Comparison of ENCODE assay signal across 1 cellular context in genomic region chr15:71294636-71295241, GRCh38.
TF ChIP-seq lines count a peak whose summit lies in the region.

No MANE protein-coding gene starts in this region.

TF ChIP-seq in A549, 52 proteins besides CTCF, POLR2A, EP300 and RAD21 (continued from another document):
- TF ChIP-seq USF2 (IDR thresholded peaks at IDR 0.05): no peak
- TF ChIP-seq CBX2 (IDR thresholded peaks at IDR 0.05; ENCODE audit: borderline replicate concordance, low read depth): no peak
- TF ChIP-seq, protein P1, sequence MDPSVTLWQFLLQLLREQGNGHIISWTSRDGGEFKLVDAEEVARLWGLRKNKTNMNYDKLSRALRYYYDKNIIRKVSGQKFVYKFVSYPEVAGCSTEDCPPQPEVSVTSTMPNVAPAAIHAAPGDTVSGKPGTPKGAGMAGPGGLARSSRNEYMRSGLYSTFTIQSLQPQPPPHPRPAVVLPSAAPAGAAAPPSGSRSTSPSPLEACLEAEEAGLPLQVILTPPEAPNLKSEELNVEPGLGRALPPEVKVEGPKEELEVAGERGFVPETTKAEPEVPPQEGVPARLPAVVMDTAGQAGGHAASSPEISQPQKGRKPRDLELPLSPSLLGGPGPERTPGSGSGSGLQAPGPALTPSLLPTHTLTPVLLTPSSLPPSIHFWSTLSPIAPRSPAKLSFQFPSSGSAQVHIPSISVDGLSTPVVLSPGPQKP (IDR thresholded peaks at IDR 0.05; ENCODE audit: low read depth, low read length): no peak
- peak; percentile 80; the same call in 1 of the 2 replicates for TF ChIP-seq HEYL (CRISPR knock-in tag; IDR thresholded peaks at IDR 0.05)
- TF ChIP-seq RFX5 (IDR thresholded peaks at IDR 0.05): no peak
- TF ChIP-seq MAFK (IDR thresholded peaks at IDR 0.05; ENCODE audit: partially characterized antibody): no peak
- TF ChIP-seq KDM1A (IDR thresholded peaks at IDR 0.05; ENCODE audit: low read depth): no peak
- TF ChIP-seq BHLHE40 (IDR thresholded peaks at IDR 0.05; ENCODE audit: low read depth, low read length): no peak
- TF ChIP-seq, protein P2, sequence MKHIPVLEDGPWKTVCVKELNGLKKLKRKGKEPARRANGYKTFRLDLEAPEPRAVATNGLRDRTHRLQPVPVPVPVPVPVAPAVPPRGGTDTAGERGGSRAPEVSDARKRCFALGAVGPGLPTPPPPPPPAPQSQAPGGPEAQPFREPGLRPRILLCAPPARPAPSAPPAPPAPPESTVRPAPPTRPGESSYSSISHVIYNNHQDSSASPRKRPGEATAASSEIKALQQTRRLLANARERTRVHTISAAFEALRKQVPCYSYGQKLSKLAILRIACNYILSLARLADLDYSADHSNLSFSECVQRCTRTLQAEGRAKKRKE (CRISPR knock-in tag; IDR thresholded peaks at IDR 0.05; ENCODE audit: low read depth): no peak
- TF ChIP-seq EHF (CRISPR knock-in tag; IDR thresholded peaks at IDR 0.05): no peak
- TF ChIP-seq ZNF302 (CRISPR knock-in tag; IDR thresholded peaks at IDR 0.05): no peak
- 0 out of 2 replicates have a peak, but pooled peaks have one; percentile 21 for TF ChIP-seq RARB (CRISPR knock-in tag; IDR thresholded peaks at IDR 0.05)
- TF ChIP-seq TFCP2L1 (CRISPR knock-in tag; IDR thresholded peaks at IDR 0.05): no peak
- TF ChIP-seq CHD2 (IDR thresholded peaks at IDR 0.05; ENCODE audit: low read length, partially characterized antibody): no peak
- TF ChIP-seq, protein P3, sequence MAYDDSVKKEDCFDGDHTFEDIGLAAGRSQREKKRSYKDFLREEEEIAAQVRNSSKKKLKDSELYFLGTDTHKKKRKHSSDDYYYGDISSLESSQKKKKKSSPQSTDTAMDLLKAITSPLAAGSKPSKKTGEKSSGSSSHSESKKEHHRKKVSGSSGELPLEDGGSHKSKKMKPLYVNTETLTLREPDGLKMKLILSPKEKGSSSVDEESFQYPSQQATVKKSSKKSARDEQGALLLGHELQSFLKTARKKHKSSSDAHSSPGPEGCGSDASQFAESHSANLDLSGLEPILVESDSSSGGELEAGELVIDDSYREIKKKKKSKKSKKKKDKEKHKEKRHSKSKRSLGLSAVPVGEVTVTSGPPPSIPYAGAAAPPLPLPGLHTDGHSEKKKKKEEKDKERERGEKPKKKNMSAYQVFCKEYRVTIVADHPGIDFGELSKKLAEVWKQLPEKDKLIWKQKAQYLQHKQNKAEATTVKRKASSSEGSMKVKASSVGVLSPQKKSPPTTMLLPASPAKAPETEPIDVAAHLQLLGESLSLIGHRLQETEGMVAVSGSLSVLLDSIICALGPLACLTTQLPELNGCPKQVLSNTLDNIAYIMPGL (CRISPR knock-in tag; IDR thresholded peaks at IDR 0.05; ENCODE audit: borderline replicate concordance): no peak
- TF ChIP-seq, protein P4, sequence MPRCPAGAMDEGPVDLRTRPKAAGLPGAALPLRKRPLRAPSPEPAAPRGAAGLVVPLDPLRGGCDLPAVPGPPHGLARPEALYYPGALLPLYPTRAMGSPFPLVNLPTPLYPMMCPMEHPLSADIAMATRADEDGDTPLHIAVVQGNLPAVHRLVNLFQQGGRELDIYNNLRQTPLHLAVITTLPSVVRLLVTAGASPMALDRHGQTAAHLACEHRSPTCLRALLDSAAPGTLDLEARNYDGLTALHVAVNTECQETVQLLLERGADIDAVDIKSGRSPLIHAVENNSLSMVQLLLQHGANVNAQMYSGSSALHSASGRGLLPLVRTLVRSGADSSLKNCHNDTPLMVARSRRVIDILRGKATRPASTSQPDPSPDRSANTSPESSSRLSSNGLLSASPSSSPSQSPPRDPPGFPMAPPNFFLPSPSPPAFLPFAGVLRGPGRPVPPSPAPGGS (IDR thresholded peaks at IDR 0.05): peak; percentile 42; the same call in 2 of the 3 replicates
- no peak for TF ChIP-seq EHMT2 (IDR thresholded peaks at IDR 0.05; ENCODE audit: low read depth)
- no peak for TF ChIP-seq NFE2L2 (conservative IDR thresholded peaks at IDR 0.05; ENCODE audit: low read length)
- TF ChIP-seq HOXB5 (CRISPR knock-in tag; IDR thresholded peaks at IDR 0.05): no peak
- TF ChIP-seq POLR2AphosphoS2 (conservative IDR thresholded peaks at IDR 0.05; ENCODE audit: low read length): no peak
- TF ChIP-seq ESRRA (IDR thresholded peaks at IDR 0.05; ENCODE audit: borderline replicate concordance, low read length): no peak
- no peak for TF ChIP-seq NPAS2 (CRISPR knock-in tag; IDR thresholded peaks at IDR 0.05; ENCODE audit: borderline replicate concordance)
- TF ChIP-seq, protein P5, sequence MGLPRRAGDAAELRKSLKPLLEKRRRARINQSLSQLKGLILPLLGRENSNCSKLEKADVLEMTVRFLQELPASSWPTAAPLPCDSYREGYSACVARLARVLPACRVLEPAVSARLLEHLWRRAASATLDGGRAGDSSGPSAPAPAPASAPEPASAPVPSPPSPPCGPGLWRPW (IDR thresholded peaks at IDR 0.05): peak; percentile 5; the same call in 1 of the 2 replicates
- no peak for TF ChIP-seq PHF8 (IDR thresholded peaks at IDR 0.05; ENCODE audit: borderline replicate concordance, low read depth)
- no peak for TF ChIP-seq TP53 (CRISPR knock-in tag; IDR thresholded peaks at IDR 0.05)
- no peak for TF ChIP-seq JUNB (IDR thresholded peaks at IDR 0.05)
- TF ChIP-seq HDAC2 (IDR thresholded peaks at IDR 0.05): no peak
